ENCODE assay signal across 8 cellular contexts in genomic region chr1:23791434-23792047, GRCh38. TPM values are rescaled to one million over a fixed set of nuclear protein-coding genes. Genes with fewer than 3 reads are reported as not detected.
DNase-seq lines count a peak whose midpoint lies in the region; ATAC-seq and TF ChIP-seq lines count a peak whose summit lies in the region.

No MANE protein-coding gene starts in this region.

- H3K27ac Mint-ChIP-seq in Caco-2 (ENCODE audit: unreplicated experiment) = peak overlapping the region; percentile 91
- H3K27ac Mint-ChIP-seq in activated B cell treated with CpG ODN at 0.5 μM for 24 hours = peak overlapping the region; percentile 95
- peak overlapping the region; percentile 44 for H3K27ac Mint-ChIP-seq in nephron progenitor cell

- H3K4me3 ChIP-seq in Caco-2 (ENCODE audit: low read depth, low read length) (peak overlapping the region; percentile 84), esophagus muscularis mucosa (peak overlapping the region; percentile 64 to 88 (median 76))

- TF ChIP-seq CTCF in Caco-2 (IDR thresholded peaks at IDR 0.05; ENCODE audit: insufficient read depth in 1 of 2, low read depth in 1 of 2, low read length in 1 of 2, severe bottlenecking in 1 of 2, unreplicated experiment in 1 of 2) = no peak
- TF ChIP-seq CTCF in activated B cell treated with CpG ODN at 0.5 μM for 24 hours (IDR thresholded peaks at IDR 0.05) = no peak
- peak in 1 of 3 experiments; percentile 8 for TF ChIP-seq CTCF in esophagus muscularis mucosa (IDR thresholded peaks at IDR 0.05)
- no peak for TF ChIP-seq CTCF in nephron progenitor cell (IDR thresholded peaks at IDR 0.05)

- H3K4me3 Mint-ChIP-seq in Caco-2 (ENCODE audit: unreplicated experiment) = peak overlapping the region; percentile 93
- peak overlapping the region; percentile 99 for H3K4me3 Mint-ChIP-seq in activated B cell treated with CpG ODN at 0.5 μM for 24 hours
- peak overlapping the region; percentile 97 for H3K4me3 Mint-ChIP-seq in nephron progenitor cell

- H3K27me3 ChIP-seq in Caco-2 (replicated peaks; ENCODE audit: control insufficient read depth, insufficient read depth, low read length) (no peaks in the 10 kb centered on the region), esophagus muscularis mucosa (no peaks in the 10 kb centered on the region)

- no peak for TF ChIP-seq EP300 in esophagus muscularis mucosa (IDR thresholded peaks at IDR 0.05)

- peak; percentile 10 for ATAC-seq in HG03175 (IDR thresholded peaks at IDR 0.05; ENCODE audit: unreplicated experiment)
- ATAC-seq in activated B cell treated with CpG ODN at 0.5 μM for 24 hours (ENCODE audit: low read depth) = peak; percentile 26

- H3K27ac ChIP-seq in esophagus muscularis mucosa (replicated peaks in 1 of 4) = peak overlapping the region; percentile 76 to 83 (median 80)

- TF ChIP-seq POLR2A in esophagus muscularis mucosa (IDR thresholded peaks at IDR 0.05; ENCODE audit: low read depth) = no peak

- H3K4me1 ChIP-seq in Caco-2 = peaks cover 9% of the 10 kb centered on the region
- H3K4me1 ChIP-seq in esophagus muscularis mucosa = peaks cover 30 to 48% (median 36%) of the 10 kb centered on the region in 4 donors

- no peaks in the 10 kb centered on the region for H3K27me3 Mint-ChIP-seq in Caco-2 (ENCODE audit: insufficient read depth, unreplicated experiment)
- H3K27me3 Mint-ChIP-seq in activated B cell treated with CpG ODN at 0.5 μM for 24 hours = no peaks in the 10 kb centered on the region
- no peaks in the 10 kb centered on the region for H3K27me3 Mint-ChIP-seq in nephron progenitor cell (ENCODE audit: low read depth, poor library complexity)

- WGBS in esophagus muscularis mucosa = under 1% methylated on average over 15 of the region's 17 CpGs

- H3K9me3 ChIP-seq in Caco-2 (no peaks in the 10 kb centered on the region), esophagus muscularis mucosa (no peaks in the 10 kb centered on the region)

- no TSS peak for BruUV-seq in Caco-2 (replicated peaks; lab: Mats Ljungman, UMichigan)

- POLR2A ChIA-PET in Caco-2 (lab: Charles Lee) = interaction anchor here (0.7 to 3.2 kb wide), 3 partner anchors 9 to 168 kb away, joined by 3 to 19 read pairs (median 15); partner anchors contain the start of genes GALE and PITHD1
- POLR2A ChIA-PET in activated B cell treated with CpG ODN at 0.5 μM for 24 hours (lab: Charles Lee) = interaction anchor here (0.7 to 6.2 kb wide), 14 partner anchors 8 to 676 kb away, joined by 3 to 61 read pairs (median 5); partner anchors contain the start of genes CNR2, GALE, HMGCL and PITHD1

- intact Hi-C loops in Caco-2 (cut with micrococcal nuclease; ENCODE audit: unreplicated experiment) (loop anchor here (1.0 kb wide), 2 partner anchors 9 to 13 kb away; partner anchors contain the start of genes GALE and PITHD1), activated B cell treated with CpG ODN at 0.5 μM for 24 hours (cut with micrococcal nuclease) (loop anchor here (1.0 to 2.0 kb wide), 3 partner anchors 9 to 41 kb away; partner anchors contain the start of genes GALE and PITHD1), esophagus muscularis mucosa (cut with DNase I) (no loop called here)

- DNase-seq in Caco-2 (peak; percentile 56 to 63), activated B cell treated with CpG ODN at 0.5 μM for 24 hours (no peak), esophagus muscularis mucosa (ENCODE audit: extremely low spot score) (no peak), nephron progenitor cell (peak; percentile 58), SKM-1 treated with dmso at 0.1 percent for 144 hours (lab: John Stamatoyannopoulos, UW; ENCODE audit: unreplicated experiment) (no peak), mesenteric fat pad (ENCODE audit: low spot score) (no peak), activated gamma-delta T cell (lab: John Stamatoyannopoulos, UW) (no peak)

- CTCF ChIA-PET in Caco-2 (lab: Charles Lee) (interaction anchor here (0.6 to 2.1 kb wide), 3 partner anchors 9 to 19 kb away, joined by 4 to 21 read pairs (median 6); partner anchors contain the start of genes GALE and PITHD1), activated B cell treated with CpG ODN at 0.5 μM for 24 hours (lab: Charles Lee) (interaction anchor here (0.5 to 1.5 kb wide), 4 partner anchors 12 to 597 kb away, joined by 3 to 5 read pairs (median 4); no protein-coding TSS in a partner anchor)

- H3K36me3 Mint-ChIP-seq in Caco-2 (ENCODE audit: insufficient read depth, unreplicated experiment) = peaks cover 73% of the 10 kb centered on the region
- peaks cover 58% of the 10 kb centered on the region for H3K36me3 Mint-ChIP-seq in activated B cell treated with CpG ODN at 0.5 μM for 24 hours (ENCODE audit: low read depth)
- H3K36me3 Mint-ChIP-seq in nephron progenitor cell (ENCODE audit: low read depth) = peaks cover 23% of the 10 kb centered on the region

- H3K9me3 Mint-ChIP-seq in Caco-2 (ENCODE audit: unreplicated experiment) (no peaks in the 10 kb centered on the region), activated B cell treated with CpG ODN at 0.5 μM for 24 hours (no peaks in the 10 kb centered on the region), nephron progenitor cell (no peaks in the 10 kb centered on the region)

- H3K36me3 ChIP-seq in Caco-2 (ENCODE audit: control insufficient read depth, insufficient read depth, low read length) = no peaks in the 10 kb centered on the region; the same call in 1 of the 2 replicates
- H3K36me3 ChIP-seq in esophagus muscularis mucosa = peaks cover 16 to 61% (median 55%) of the 10 kb centered on the region in 4 donors

- H3K4me1 Mint-ChIP-seq in Caco-2 (ENCODE audit: low read depth, unreplicated experiment) (no peaks in the 10 kb centered on the region), activated B cell treated with CpG ODN at 0.5 μM for 24 hours (peaks cover 26% of the 10 kb centered on the region), nephron progenitor cell (peaks cover 38% of the 10 kb centered on the region)

RNA-seq across cellular contexts. Expression of gene LYPLA2, which starts 0.6 kb away (rescaled TPM):
- total RNA-seq in Caco-2 (2022) (52.5 and 63.1 TPM in 2 replicates), activated B cell treated with CpG ODN at 0.5 μM for 24 hours (75.8 and 81.6 TPM in 2 replicates), esophagus muscularis mucosa (10 to 100 TPM; 32.8 to 51.4 (median 40.8) TPM), mesenteric fat pad (37.2 TPM)

RNA-seq across cellular contexts. Expression of gene GALE, which starts 9.0 kb away (rescaled TPM):
- total RNA-seq in Caco-2 (2022) (51.6 and 57.1 TPM in 2 replicates), activated B cell treated with CpG ODN at 0.5 μM for 24 hours (15.9 and 16.4 TPM in 2 replicates), esophagus muscularis mucosa (10 to 100 TPM in 3 of 4 donors, 1 to 10 TPM in 1; 7.1 to 13.6 (median 12.8) TPM), mesenteric fat pad (22.6 TPM)

RNA-seq across cellular contexts. Expression of gene PITHD1, which starts 13.3 kb away (rescaled TPM):
- total RNA-seq in Caco-2 (2022) = 44.7 and 47.8 TPM in 2 replicates
- 58.7 and 63.3 TPM in 2 replicates for total RNA-seq in activated B cell treated with CpG ODN at 0.5 μM for 24 hours
- 10 to 100 TPM; 43.6 to 66.6 (median 56.0) TPM for total RNA-seq in esophagus muscularis mucosa
- total RNA-seq in mesenteric fat pad = 57.2 TPM

RNA-seq across cellular contexts. Expression of gene HMGCL, which starts 33.7 kb away (rescaled TPM):
- total RNA-seq in Caco-2 (2022) (18.3 and 19.4 TPM in 2 replicates), activated B cell treated with CpG ODN at 0.5 μM for 24 hours (21.0 and 30.7 TPM in 2 replicates), esophagus muscularis mucosa (10 to 100 TPM; 25.5 to 50.0 (median 43.9) TPM), mesenteric fat pad (31.7 TPM)

RNA-seq across cellular contexts. Expression of gene ELOA, which starts 48.3 kb away (rescaled TPM):
- 29.4 and 31.3 TPM in 2 replicates for total RNA-seq in Caco-2 (2022)
- total RNA-seq in activated B cell treated with CpG ODN at 0.5 μM for 24 hours = 70.2 and 72.6 TPM in 2 replicates
- 10 to 100 TPM; 35.7 to 45.4 (median 39.1) TPM for total RNA-seq in esophagus muscularis mucosa
- 51.1 TPM for total RNA-seq in mesenteric fat pad

Comparison
In these comparisons a context has a peak if more than half of its experiments do, and no peak if none do; other contexts are left out.
1. DNase-seq: peak in Caco-2 (2 of 2) and nephron progenitor cell (single experiment); none in activated B cell treated with CpG ODN at 0.5 μM for 24 hours (single experiment), esophagus muscularis mucosa (single experiment), SKM-1 treated with dmso at 0.1 percent for 144 hours (single experiment), mesenteric fat pad (single experiment) and activated gamma-delta T cell (single experiment).
2. H3K27ac Mint-ChIP-seq: peak in every context shown above with its lines; median percentile 95 in activated B cell treated with CpG ODN at 0.5 μM for 24 hours; 91 in Caco-2; 44 in nephron progenitor cell.
3. Peak in every context shown above with its lines, with median percentiles within 50 percentile points of each other: H3K4me3 Mint-ChIP-seq.